Comparison of ENCODE assay signal across 9 cellular contexts in genomic region chr22:26573026-26573662, GRCh38.
DNase-seq lines count a peak whose midpoint lies in the region; ATAC-seq lines count a peak whose summit lies in the region.
"Had no signal": no experiment of that assay in that cellular context is flagged by ENCODE, and none has a peak within 500 bp of the region (broad histone marks: within the 10 kb centered on the region; RNA-seq: fewer than 3 reads in every experiment).

No MANE protein-coding gene starts in this region.

- no peak for DNase-seq in activated naive CD4-positive, alpha-beta T cell treated with anti-CD3 and anti-CD28 coated beads, Interleukin-2, amount 50 U/mL, for 16 hours
- peak in 4 of 61 donors; percentile 4 to 12 (median 8) for DNase-seq in caudate nucleus (lab: John Stamatoyannopoulos, UW)
- peak; percentile 73 for DNase-seq in medulla oblongata (ENCODE audit: extremely low spot score)

- H3K27ac ChIP-seq in caudate nucleus (ENCODE audit: low read depth, low read length): peak overlapping the region; percentile 21
- H3K27ac ChIP-seq: RWPE1 had no signal

- peak overlapping the region; percentile 55 for H3K27ac Mint-ChIP-seq in activated naive CD4-positive, alpha-beta T cell treated with anti-CD3 and anti-CD28 coated beads, Interleukin-2, amount 50 U/mL, for 24 hours

- peaks cover 1% of the 10 kb centered on the region for H3K36me3 Mint-ChIP-seq in activated naive CD4-positive, alpha-beta T cell treated with anti-CD3 and anti-CD28 coated beads, Interleukin-2, amount 50 U/mL, for 24 hours

- H3K4me3 Mint-ChIP-seq in activated naive CD4-positive, alpha-beta T cell treated with anti-CD3 and anti-CD28 coated beads, Interleukin-2, amount 50 U/mL, for 24 hours: peak overlapping the region; percentile 33

- ATAC-seq in HG02642 (IDR thresholded peaks at IDR 0.05; ENCODE audit: poor library complexity, unreplicated experiment) (no peak), HG03378 (IDR thresholded peaks at IDR 0.05; ENCODE audit: unreplicated experiment) (no peak), HG03175 (IDR thresholded peaks at IDR 0.05; ENCODE audit: unreplicated experiment) (no peak), GM19463 (IDR thresholded peaks at IDR 0.05; ENCODE audit: unreplicated experiment) (no peak)

- H3K4me1 Mint-ChIP-seq in activated naive CD4-positive, alpha-beta T cell treated with anti-CD3 and anti-CD28 coated beads, Interleukin-2, amount 50 U/mL, for 24 hours: peaks cover 60% of the 10 kb centered on the region

- no peaks in the 10 kb centered on the region for H3K27me3 Mint-ChIP-seq in activated naive CD4-positive, alpha-beta T cell treated with anti-CD3 and anti-CD28 coated beads, Interleukin-2, amount 50 U/mL, for 24 hours

- H3K9me3 Mint-ChIP-seq in activated naive CD4-positive, alpha-beta T cell treated with anti-CD3 and anti-CD28 coated beads, Interleukin-2, amount 50 U/mL, for 24 hours: no peaks in the 10 kb centered on the region
